ENCODE assay signal across 14 cellular contexts in the genomic region with DNA sequence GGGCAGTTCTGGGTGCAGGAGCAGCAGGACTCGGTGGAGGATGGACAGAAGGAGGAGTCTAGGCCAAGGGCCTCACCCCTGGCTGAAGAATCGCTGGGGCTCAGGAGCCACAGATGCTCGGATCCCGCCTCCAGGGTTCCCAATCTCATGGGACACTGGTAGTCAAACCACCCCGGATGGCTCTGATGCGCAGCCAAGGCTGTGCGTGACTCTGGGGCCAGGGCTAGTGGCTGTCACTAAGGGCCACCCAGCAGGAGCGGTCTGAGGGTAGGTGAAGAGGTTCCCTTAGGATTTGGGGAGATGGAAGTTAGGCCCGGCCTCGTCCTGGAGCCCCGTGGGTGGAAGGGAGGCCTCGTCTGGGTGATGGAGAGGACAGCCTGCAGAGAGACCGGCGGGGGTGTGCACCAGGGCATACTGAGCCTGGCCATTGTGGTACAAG.
"Had no signal": no experiment of that assay in that cellular context is flagged by ENCODE, and none has a peak within 500 bp of the region (broad histone marks: within the 10 kb centered on the region; RNA-seq: fewer than 3 reads in every experiment).

No MANE protein-coding gene starts in this region.

- H3K27ac Mint-ChIP-seq: activated CD4-positive, alpha-beta T cell treated with anti-CD3 and anti-CD28 coated beads, Interleukin-2, amount 10 ng/mL, durations not matched to agents 7 days and 5 days; nephron; stimulated activated memory B cell treated with anti-CD40 and anti-IgM and Interleukin-4, amounts not matched to agents 10 μg/mL and 1 μg/mL and 100 μg/mL, for 72 hours had no signal

- H3K9me3 Mint-ChIP-seq: activated CD4-positive, alpha-beta T cell treated with anti-CD3 and anti-CD28 coated beads, Interleukin-2, amount 10 ng/mL, durations not matched to agents 7 days and 5 days; nephron; stimulated activated memory B cell treated with anti-CD40 and anti-IgM and Interleukin-4, amounts not matched to agents 10 μg/mL and 1 μg/mL and 100 μg/mL, for 72 hours had no signal

- ATAC-seq: left lung; stimulated activated memory B cell treated with anti-CD40 and anti-IgM and Interleukin-4, amounts not matched to agents 10 μg/mL and 1 μg/mL and 100 μg/mL, for 72 hours had no signal

- H3K4me3 ChIP-seq: adrenal gland, esophagus muscularis mucosa, hepatocyte, left lung, sigmoid colon, SJSA1 had no signal

- H3K36me3 ChIP-seq: adrenal gland, sigmoid colon, SJSA1 had no signal

- DNase-seq: activated CD4-positive, alpha-beta T cell treated with anti-CD3 and anti-CD28 coated beads, Interleukin-2, amount 10 ng/mL, durations not matched to agents 7 days and 5 days; activated CD4-positive, CD25-positive, alpha-beta regulatory T cell; activated naive CD4-positive, alpha-beta T cell treated with anti-CD3 and anti-CD28 coated beads, Interleukin-2, amount 50 U/mL, for 16 hours; adrenal gland; sigmoid colon; stimulated activated CD4-positive, alpha-beta T cell treated with anti-CD3 and anti-CD28 coated beads, Interleukin-12 subunit alpha, Interleukin-12 subunit beta, amount 100 ng/mL, for 4 hours; stimulated activated CD4-positive, alpha-beta T cell treated with anti-CD3 and anti-CD28 coated beads, Interleukin-2, amount 100 ng/mL, for 24 hours; trophoblast cell had no signal

- H3K27ac ChIP-seq: adrenal gland, esophagus muscularis mucosa, hepatocyte, left lung, sigmoid colon, SJSA1 had no signal

- H3K4me3 Mint-ChIP-seq: activated CD4-positive, alpha-beta T cell treated with anti-CD3 and anti-CD28 coated beads, Interleukin-2, amount 10 ng/mL, durations not matched to agents 7 days and 5 days; nephron; stimulated activated memory B cell treated with anti-CD40 and anti-IgM and Interleukin-4, amounts not matched to agents 10 μg/mL and 1 μg/mL and 100 μg/mL, for 72 hours had no signal

- H3K27me3 ChIP-seq: adrenal gland, esophagus muscularis mucosa, hepatocyte, left lung, sigmoid colon, SJSA1 had no signal

- H3K27me3 Mint-ChIP-seq: activated CD4-positive, alpha-beta T cell treated with anti-CD3 and anti-CD28 coated beads, Interleukin-2, amount 10 ng/mL, durations not matched to agents 7 days and 5 days; stimulated activated memory B cell treated with anti-CD40 and anti-IgM and Interleukin-4, amounts not matched to agents 10 μg/mL and 1 μg/mL and 100 μg/mL, for 72 hours had no signal

- H3K9me3 ChIP-seq: adrenal gland, esophagus muscularis mucosa, left lung, sigmoid colon, SJSA1 had no signal

- H3K4me1 ChIP-seq: adrenal gland, esophagus muscularis mucosa, left lung had no signal
